26 cellular contexts compared by ENCODE assay signal in the genomic region with DNA sequence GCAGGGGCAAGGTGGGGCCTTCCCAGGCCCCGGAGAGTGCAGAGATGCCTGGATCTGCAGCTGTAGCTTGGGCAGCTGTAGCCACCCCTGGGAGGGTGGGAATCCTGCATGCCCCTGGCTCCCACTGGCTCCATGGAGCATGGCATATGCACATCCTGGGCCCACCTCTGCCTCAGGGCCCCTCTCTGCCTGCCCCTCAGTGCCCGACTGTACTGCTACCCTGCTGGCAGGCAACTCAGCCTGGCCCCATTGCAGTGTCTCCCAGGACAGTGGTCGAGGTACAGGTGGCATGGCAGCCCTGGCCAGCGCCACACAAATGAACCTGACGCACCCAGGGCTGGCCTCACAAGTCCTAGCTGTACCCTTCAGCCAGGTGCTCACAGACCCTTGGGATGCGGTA.
"Had no signal": no experiment of that assay in that cellular context is flagged by ENCODE, and none has a peak within 500 bp of the region (broad histone marks: within the 10 kb centered on the region; RNA-seq: fewer than 3 reads in every experiment).

No MANE protein-coding gene starts in this region.

- H3K27ac Mint-ChIP-seq: dendritic cell treated with granulocyte-macrophage colony-stimulating factor and Interleukin-4, amounts not matched to agents 40 ng/mL and 50 ng/mL, for 4 days; endodermal cell; memory B cell; nephron progenitor cell; stimulated activated effector memory CD8-positive, alpha-beta T cell treated with anti-CD3 and anti-CD28 coated beads, Interleukin-12 subunit alpha, Interleukin-12 subunit beta, amount 100 ng/mL, for 72 hours had no signal

- DNase-seq: colonic mucosa; effector CD8-positive, alpha-beta T cell; endodermal cell; foreskin fibroblast; gastrocnemius medialis; head of caudate nucleus; nephron progenitor cell; occipital lobe; ovary; posterior cingulate gyrus; psoas muscle; right lobe of liver; stimulated activated CD4-positive, alpha-beta T cell treated with anti-CD3 and anti-CD28 coated beads, Interleukin-12 subunit alpha, Interleukin-12 subunit beta, amount 100 ng/mL, for 4 hours; stimulated activated CD4-positive, alpha-beta T cell treated with anti-CD3 and anti-CD28 coated beads, Interleukin-2, amount 100 ng/mL, for 24 hours; stimulated activated CD4-positive, alpha-beta T cell treated with anti-CD3 and anti-CD28 coated beads, Interleukin-4, amount 100 ng/mL, for 24 hours; stimulated activated naive CD4-positive, alpha-beta T cell treated with Interleukin-2 at 50 U/mL for 16 hours; stomach; trophoblast cell had no signal

- H3K4me3 Mint-ChIP-seq: dendritic cell treated with granulocyte-macrophage colony-stimulating factor and Interleukin-4, amounts not matched to agents 40 ng/mL and 50 ng/mL, for 4 days; endodermal cell; memory B cell; nephron progenitor cell; stimulated activated effector memory CD8-positive, alpha-beta T cell treated with anti-CD3 and anti-CD28 coated beads, Interleukin-12 subunit alpha, Interleukin-12 subunit beta, amount 100 ng/mL, for 72 hours had no signal

- H3K27me3 ChIP-seq: colonic mucosa, gastrocnemius medialis, ovary, right lobe of liver, stomach, thyroid gland had no signal

- H3K4me3 ChIP-seq: colonic mucosa, gastrocnemius medialis, lung, ovary, psoas muscle, right lobe of liver, smooth muscle cell, stomach, thyroid gland had no signal

- H3K27ac ChIP-seq: colonic mucosa, epithelial cell of prostate, gastrocnemius medialis, ovary, psoas muscle, right lobe of liver, stomach had no signal

- H3K36me3 ChIP-seq: colonic mucosa, gastrocnemius medialis, ovary, right lobe of liver, thyroid gland had no signal

- H3K9me3 ChIP-seq: colonic mucosa, gastrocnemius medialis, ovary, psoas muscle, right lobe of liver, stomach, thyroid gland had no signal

- H3K4me2 ChIP-seq: smooth muscle cell had no signal

- FAIRE-seq: keratinocyte had no signal

- H3K27me3 Mint-ChIP-seq: dendritic cell treated with granulocyte-macrophage colony-stimulating factor and Interleukin-4, amounts not matched to agents 40 ng/mL and 50 ng/mL, for 4 days; memory B cell had no signal

- H3K9me3 Mint-ChIP-seq: dendritic cell treated with granulocyte-macrophage colony-stimulating factor and Interleukin-4, amounts not matched to agents 40 ng/mL and 50 ng/mL, for 4 days; endodermal cell; memory B cell; nephron progenitor cell; stimulated activated effector memory CD8-positive, alpha-beta T cell treated with anti-CD3 and anti-CD28 coated beads, Interleukin-12 subunit alpha, Interleukin-12 subunit beta, amount 100 ng/mL, for 72 hours had no signal

- ATAC-seq: gastrocnemius medialis; stimulated activated effector memory CD8-positive, alpha-beta T cell treated with anti-CD3 and anti-CD28 coated beads, Interleukin-12 subunit alpha, Interleukin-12 subunit beta, amount 100 ng/mL, for 72 hours had no signal

- H3K4me1 ChIP-seq: colonic mucosa, right lobe of liver had no signal

- H3K4me1 Mint-ChIP-seq: nephron progenitor cell had no signal
